1 cellular context compared by ENCODE assay signal in the genomic region with DNA sequence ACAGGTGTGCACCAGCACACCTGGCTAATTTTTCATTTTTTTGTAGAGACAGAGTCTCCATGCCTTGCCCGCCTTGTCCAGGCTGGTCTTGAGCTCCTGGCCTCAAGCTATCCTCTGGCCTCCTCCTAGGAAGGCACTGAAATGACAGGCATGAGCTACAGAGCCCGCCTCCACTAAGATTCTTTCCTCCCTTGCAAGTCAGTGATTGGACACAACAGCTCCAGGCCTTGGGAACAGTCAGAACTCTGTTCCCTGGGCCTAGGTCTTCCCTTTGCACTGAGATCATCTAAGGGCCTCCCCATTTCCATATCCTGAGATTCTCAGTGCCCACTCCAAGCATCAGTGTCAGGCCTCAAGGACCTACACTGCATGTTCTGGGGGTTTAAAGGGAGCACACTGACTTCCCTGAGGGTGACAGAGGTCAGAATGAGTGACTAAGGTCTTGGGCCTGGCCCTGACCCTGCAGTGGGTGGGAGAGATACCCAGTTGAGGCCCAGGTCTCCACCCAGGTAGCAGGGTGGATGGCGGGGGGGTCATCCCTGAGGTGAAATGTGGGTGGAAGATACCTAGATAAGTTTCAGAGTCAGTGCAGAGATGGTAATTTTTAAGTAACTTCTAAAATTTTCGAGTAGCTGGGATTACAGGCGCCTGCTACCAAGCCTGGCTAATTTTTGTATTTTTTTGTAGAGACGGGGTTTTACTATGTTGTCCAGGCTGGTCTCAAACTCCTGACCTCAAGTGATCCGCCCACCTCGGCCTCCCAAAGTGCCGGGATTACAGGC.
A peak's percentile ranks its signal among the peaks of the same experiment; 100 is the strongest.
TF ChIP-seq lines count a peak whose summit lies in the region.

No MANE protein-coding gene starts in this region.

TF ChIP-seq in SK-N-SH, 30 proteins besides CTCF, POLR2A, EP300 and RAD21 (continued from another document):
- TF ChIP-seq, protein P1, sequence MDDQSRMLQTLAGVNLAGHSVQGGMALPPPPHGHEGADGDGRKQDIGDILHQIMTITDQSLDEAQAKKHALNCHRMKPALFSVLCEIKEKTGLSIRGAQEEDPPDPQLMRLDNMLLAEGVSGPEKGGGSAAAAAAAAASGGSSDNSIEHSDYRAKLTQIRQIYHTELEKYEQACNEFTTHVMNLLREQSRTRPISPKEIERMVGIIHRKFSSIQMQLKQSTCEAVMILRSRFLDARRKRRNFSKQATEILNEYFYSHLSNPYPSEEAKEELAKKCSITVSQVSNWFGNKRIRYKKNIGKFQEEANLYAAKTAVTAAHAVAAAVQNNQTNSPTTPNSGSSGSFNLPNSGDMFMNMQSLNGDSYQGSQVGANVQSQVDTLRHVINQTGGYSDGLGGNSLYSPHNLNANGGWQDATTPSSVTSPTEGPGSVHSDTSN (IDR thresholded peaks at IDR 0.05), result peak; percentile 29; the same call in 1 of the 2 replicates
- TF ChIP-seq, protein P2, sequence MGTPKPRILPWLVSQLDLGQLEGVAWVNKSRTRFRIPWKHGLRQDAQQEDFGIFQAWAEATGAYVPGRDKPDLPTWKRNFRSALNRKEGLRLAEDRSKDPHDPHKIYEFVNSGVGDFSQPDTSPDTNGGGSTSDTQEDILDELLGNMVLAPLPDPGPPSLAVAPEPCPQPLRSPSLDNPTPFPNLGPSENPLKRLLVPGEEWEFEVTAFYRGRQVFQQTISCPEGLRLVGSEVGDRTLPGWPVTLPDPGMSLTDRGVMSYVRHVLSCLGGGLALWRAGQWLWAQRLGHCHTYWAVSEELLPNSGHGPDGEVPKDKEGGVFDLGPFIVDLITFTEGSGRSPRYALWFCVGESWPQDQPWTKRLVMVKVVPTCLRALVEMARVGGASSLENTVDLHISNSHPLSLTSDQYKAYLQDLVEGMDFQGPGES (IDR thresholded peaks at IDR 0.05; ENCODE audit: low read depth, low read length), result no peak
